ENCODE assay signal across 30 cellular contexts in the genomic region with DNA sequence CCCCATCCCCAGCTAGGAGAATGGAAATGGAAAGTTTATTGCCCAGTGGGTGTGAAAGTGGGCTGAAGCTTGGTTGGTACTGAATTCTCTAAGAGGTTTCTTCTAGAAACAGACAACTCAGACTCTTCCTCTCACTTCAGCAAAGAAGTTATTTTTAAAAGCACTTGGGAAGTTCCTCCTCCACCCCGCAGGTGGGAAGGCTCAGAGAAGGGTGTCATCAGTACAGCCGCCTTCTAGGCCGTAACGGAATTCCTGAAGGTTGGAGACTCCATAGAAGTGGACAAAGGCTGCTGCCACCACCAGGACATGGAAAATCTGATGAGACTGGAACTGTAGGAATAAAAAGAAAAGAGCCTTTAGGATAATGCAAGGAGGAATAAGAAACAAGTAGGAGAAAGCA.
"Had no signal": no experiment of that assay in that cellular context is flagged by ENCODE, and none has a peak within 500 bp of the region (broad histone marks: within the 10 kb centered on the region; RNA-seq: fewer than 3 reads in every experiment).

No MANE protein-coding gene starts in this region.

- H3K4me1 Mint-ChIP-seq: immature natural killer cell; memory B cell; neural crest cell; stimulated activated naive B cell treated with anti-CD40 and anti-IgM and Interleukin-4, amounts not matched to agents 10 μg/mL and 1 μg/mL and 100 μg/mL, for 72 hours had no signal

- H3K4me3 ChIP-seq: left lung, lung, mucosa of descending colon, right atrium auricular region, right lobe of liver, smooth muscle cell, stomach, testis, thyroid gland, transverse colon, upper lobe of left lung, vagina had no signal

- H2AFZ ChIP-seq: parathyroid adenoma had no signal

- H3K27ac ChIP-seq: left lung, parathyroid adenoma, right atrium auricular region, right lobe of liver, stomach, testis, thyroid gland, transverse colon, upper lobe of left lung, vagina had no signal

- ATAC-seq: left colon; left lung; mucosa of descending colon; naive thymus-derived CD4-positive, alpha-beta T cell; natural killer cell treated with Interleukin-12 subunit alpha and Interleukin-12 subunit beta and Interleukin-15 and Interleukin-18, amount 100 ng/mL, for 72 hours; right lobe of liver; stimulated activated naive B cell treated with anti-CD40 and anti-IgM and Interleukin-4, amounts not matched to agents 10 μg/mL and 1 μg/mL and 100 μg/mL, for 72 hours; stimulated activated naive CD8-positive, alpha-beta T cell treated with anti-CD3 and anti-CD28 coated beads, Interleukin-15, Interleukin-2, amounts not matched to agents 100 U/mL and 50 U/mL, for 24 hours had no signal

- DNase-seq: hypothalamus; immature natural killer cell; kidney; left colon; left lung; midbrain; mucosa of descending colon; naive thymus-derived CD4-positive, alpha-beta T cell; occipital lobe; right lobe of liver; stimulated activated CD4-positive, alpha-beta T cell treated with anti-CD3 and anti-CD28 coated beads, Interleukin-1b, Interleukin-23, amount 100 ng/mL, for 48 hours; stimulated activated CD4-positive, alpha-beta T cell treated with anti-CD3 and anti-CD28 coated beads, Interleukin-2, amount 100 ng/mL, for 48 hours; stimulated activated CD4-positive, alpha-beta T cell treated with anti-CD3 and anti-CD28 coated beads, Interleukin-4, amount 100 ng/mL, for 4 hours; stimulated activated CD8-positive, alpha-beta memory T cell treated with anti-CD3 and anti-CD28 coated beads, Interleukin-4, amount 100 ng/mL, for 48 hours; stimulated activated naive B cell treated with anti-CD40 and anti-IgM and Interleukin-4, amounts not matched to agents 10 μg/mL and 1 μg/mL and 100 μg/mL, for 72 hours; stimulated activated naive CD8-positive, alpha-beta T cell treated with anti-CD3 and anti-CD28 coated beads, Interleukin-15, Interleukin-2, amounts not matched to agents 100 U/mL and 50 U/mL, for 24 hours; stomach; testis; thyroid gland; transverse colon; upper lobe of left lung had no signal

- H3K27me3 Mint-ChIP-seq: natural killer cell treated with Interleukin-12 subunit alpha and Interleukin-12 subunit beta and Interleukin-15 and Interleukin-18, amount 100 ng/mL, for 72 hours; progenitor cell of endocrine pancreas; stimulated activated naive B cell treated with anti-CD40 and anti-IgM and Interleukin-4, amounts not matched to agents 10 μg/mL and 1 μg/mL and 100 μg/mL, for 72 hours had no signal

- H3K9me3 ChIP-seq: left lung, mucosa of descending colon, right atrium auricular region, right lobe of liver, stomach, testis, thyroid gland, transverse colon, upper lobe of left lung, vagina had no signal

- H3K27ac Mint-ChIP-seq: memory B cell; naive thymus-derived CD4-positive, alpha-beta T cell; natural killer cell treated with Interleukin-12 subunit alpha and Interleukin-12 subunit beta and Interleukin-15 and Interleukin-18, amount 100 ng/mL, for 72 hours; progenitor cell of endocrine pancreas; stimulated activated naive B cell treated with anti-CD40 and anti-IgM and Interleukin-4, amounts not matched to agents 10 μg/mL and 1 μg/mL and 100 μg/mL, for 72 hours had no signal

- H3K4me1 ChIP-seq: left lung, parathyroid adenoma, right atrium auricular region, right lobe of liver, stomach, testis, thyroid gland, transverse colon, upper lobe of left lung, vagina had no signal

- H3K4me3 Mint-ChIP-seq: immature natural killer cell; memory B cell; naive thymus-derived CD4-positive, alpha-beta T cell; natural killer cell treated with Interleukin-12 subunit alpha and Interleukin-12 subunit beta and Interleukin-15 and Interleukin-18, amount 100 ng/mL, for 72 hours; neural crest cell; stimulated activated naive B cell treated with anti-CD40 and anti-IgM and Interleukin-4, amounts not matched to agents 10 μg/mL and 1 μg/mL and 100 μg/mL, for 72 hours had no signal

- H3K27me3 ChIP-seq: left lung, right atrium auricular region, right lobe of liver, stomach, testis, thyroid gland, transverse colon, upper lobe of left lung, vagina had no signal

- H3K4me2 ChIP-seq: smooth muscle cell had no signal

- H3K79me2 ChIP-seq: parathyroid adenoma had no signal

- H3K9ac ChIP-seq: parathyroid adenoma had no signal

- H3K9me3 Mint-ChIP-seq: immature natural killer cell; memory B cell; naive thymus-derived CD4-positive, alpha-beta T cell; natural killer cell treated with Interleukin-12 subunit alpha and Interleukin-12 subunit beta and Interleukin-15 and Interleukin-18, amount 100 ng/mL, for 72 hours; neural crest cell; stimulated activated naive B cell treated with anti-CD40 and anti-IgM and Interleukin-4, amounts not matched to agents 10 μg/mL and 1 μg/mL and 100 μg/mL, for 72 hours had no signal
